ENCODE assay signal across 8 cellular contexts in genomic region chr12:13097526-13097925, GRCh38. TPM values are rescaled to one million over a fixed set of nuclear protein-coding genes. Genes with fewer than 3 reads are reported as not detected.
DNase-seq lines count a peak whose midpoint lies in the region; ATAC-seq, FAIRE-seq and TF ChIP-seq lines count a peak whose summit lies in the region.

No MANE protein-coding gene starts in this region.

- no peaks in the 10 kb centered on the region for H4K20me1 ChIP-seq in GM12878 (ENCODE audit: control insufficient read depth, insufficient read depth)

- H3K9me3 ChIP-seq in GM12878 (replicated peaks; ENCODE audit: control insufficient read depth, insufficient read depth, low read length) (no peaks in the 10 kb centered on the region), mesodermal cell (ENCODE audit: control insufficient read depth, low read length) (no peaks in the 10 kb centered on the region)

- no peak for DNase-seq in stimulated activated naive CD8-positive, alpha-beta T cell treated with anti-CD3 and anti-CD28 coated beads, Interleukin-15, Interleukin-2, amounts not matched to agents 100 U/mL and 50 U/mL, for 24 hours
- DNase-seq in GM12878 (ENCODE audit: low read depth, low spot score) (no peak), H7 (no peak), SKM-1 treated with dmso at 0.1 percent for 144 hours (lab: John Stamatoyannopoulos, UW; ENCODE audit: unreplicated experiment) (no peak), SW480 (ENCODE audit: low spot score) (no peak)

- H3K36me3 Mint-ChIP-seq in stimulated activated naive CD8-positive, alpha-beta T cell treated with anti-CD3 and anti-CD28 coated beads, Interleukin-15, Interleukin-2, amounts not matched to agents 100 ng/mL and 50 ng/mL, for 24 hours (ENCODE audit: low read depth), result no peaks in the 10 kb centered on the region

- no peaks in the 10 kb centered on the region for H3K27me3 Mint-ChIP-seq in stimulated activated naive CD8-positive, alpha-beta T cell treated with anti-CD3 and anti-CD28 coated beads, Interleukin-15, Interleukin-2, amounts not matched to agents 100 ng/mL and 50 ng/mL, for 24 hours

- no peak for TF ChIP-seq RAD21 in GM12878 (IDR thresholded peaks at IDR 0.05; ENCODE audit: insufficient read depth, low read depth, low read length)

- no peaks in the 10 kb centered on the region for H3K79me2 ChIP-seq in GM12878 (ENCODE audit: control insufficient read depth, insufficient read depth, low read length)

- no peak for FAIRE-seq in GM12878 (lab: Jason Lieb, UNC)

- intact Hi-C loops in GM12878 (cut with micrococcal nuclease; ENCODE audit: unreplicated experiment), result loop anchor here (5.0 kb wide), 1 partner anchor 75 kb away; no protein-coding TSS in a partner anchor

- WGBS in GM12878 (ENCODE audit: insufficient coverage, insufficient replicate concordance, low lambda C conversion rate, missing lambda C conversion rate), result 57% methylated on average over 6 of the region's 6 CpGs
- 75% methylated on average over 4 of the region's 6 CpGs for WGBS in mesodermal cell (ENCODE audit: insufficient coverage in 2 of 2), 2 experiments

- no peak overlapping the region for H3K27ac ChIP-seq in GM12878 (ENCODE audit: control insufficient read depth, insufficient read depth)
- H3K27ac ChIP-seq in mesodermal cell (ENCODE audit: low read depth, low read length, severe bottlenecking), result peak overlapping the region; percentile 100

- peaks cover 23% of the 10 kb centered on the region; the same call in 1 of the 2 replicates for H3K4me1 ChIP-seq in GM12878 (ENCODE audit: control insufficient read depth, insufficient read depth, low read length)
- H3K4me1 ChIP-seq in mesodermal cell (ENCODE audit: control insufficient read depth, insufficient read depth, low read length, poor library complexity, severe bottlenecking), result peaks cover 59% of the 10 kb centered on the region

- ATAC-seq in stimulated activated naive CD8-positive, alpha-beta T cell treated with anti-CD3 and anti-CD28 coated beads, Interleukin-15, Interleukin-2, amounts not matched to agents 100 U/mL and 50 U/mL, for 24 hours, result no peak
- ATAC-seq in GM12878, result no peak
- ATAC-seq in HG03565 (IDR thresholded peaks at IDR 0.05; ENCODE audit: unreplicated experiment), result no peak

- no peak for TF ChIP-seq CTCF in GM12878 (IDR thresholded peaks at IDR 0.05 in 2 of 3, conservative IDR thresholded peaks at IDR 0.05 in 1 of 3; ENCODE audit: control insufficient read depth in 2 of 3, extremely low read depth in 1 of 3, insufficient read depth in 1 of 3, low read depth in 3 of 3, low read length in 3 of 3)

- in situ Hi-C loops in GM12878 (cut with MboI), result no loop called here

- peaks cover 64% of the 10 kb centered on the region for H3K4me1 Mint-ChIP-seq in stimulated activated naive CD8-positive, alpha-beta T cell treated with anti-CD3 and anti-CD28 coated beads, Interleukin-15, Interleukin-2, amounts not matched to agents 100 ng/mL and 50 ng/mL, for 24 hours (ENCODE audit: low read depth)

- no peak overlapping the region for H3K9ac ChIP-seq in GM12878 (ENCODE audit: control insufficient read depth, insufficient read depth, low read length)

- H2AFZ ChIP-seq in GM12878 (ENCODE audit: control insufficient read depth, low read depth, low read length), result peak overlapping the region; percentile 31

- TF ChIP-seq EP300 in GM12878 (IDR thresholded peaks at IDR 0.05; ENCODE audit: borderline replicate concordance in 1 of 2, control insufficient read depth in 1 of 2, low read depth in 2 of 2, low read length in 2 of 2), result no peak

- peak overlapping the region; percentile 70 for H3K27ac Mint-ChIP-seq in stimulated activated naive CD8-positive, alpha-beta T cell treated with anti-CD3 and anti-CD28 coated beads, Interleukin-15, Interleukin-2, amounts not matched to agents 100 ng/mL and 50 ng/mL, for 24 hours

- H3K9me3 Mint-ChIP-seq in stimulated activated naive CD8-positive, alpha-beta T cell treated with anti-CD3 and anti-CD28 coated beads, Interleukin-15, Interleukin-2, amounts not matched to agents 100 ng/mL and 50 ng/mL, for 24 hours, result no peaks in the 10 kb centered on the region

- RAD21 ChIA-PET in GM12878 (lab: Charles Lee; ENCODE audit: unreplicated experiment), result no interaction called here

- CTCF ChIA-PET in GM12878 (lab: Yijun Ruan, JAX), result no interaction called here

- TF ChIP-seq POLR2A in GM12878 (IDR thresholded peaks at IDR 0.05; ENCODE audit: low read depth, low read length), result no peak

- no TSS peak for BruUV-seq in GM12878 (replicated peaks; lab: Mats Ljungman, UMichigan)

- no peaks in the 10 kb centered on the region for H3K36me3 ChIP-seq in GM12878 (ENCODE audit: control insufficient read depth in 2 of 2, insufficient read depth in 2 of 2, low read length in 1 of 2)
- no peaks in the 10 kb centered on the region for H3K36me3 ChIP-seq in mesodermal cell (ENCODE audit: control insufficient read depth, insufficient read depth, low read length)
- no peaks in the 10 kb centered on the region for H3K36me3 ChIP-seq in H7 (replicated peaks; ENCODE audit: control insufficient read depth, insufficient read depth, low read length)

- peak overlapping the region; percentile 58 for H3K4me3 Mint-ChIP-seq in stimulated activated naive CD8-positive, alpha-beta T cell treated with anti-CD3 and anti-CD28 coated beads, Interleukin-15, Interleukin-2, amounts not matched to agents 100 ng/mL and 50 ng/mL, for 24 hours

- peak overlapping the region; percentile 46; the same call in 1 of the 2 replicates for H3K4me2 ChIP-seq in GM12878 (ENCODE audit: control insufficient read depth, insufficient read depth)

- POLR2A ChIA-PET in GM12878 (lab: Charles Lee), result no interaction called here

- no peak overlapping the region for H3K4me3 ChIP-seq in GM12878
- H3K4me3 ChIP-seq in mesodermal cell (ENCODE audit: extremely low read depth, insufficient read depth, low read length, poor library complexity, severe bottlenecking), result no peak overlapping the region
- H3K4me3 ChIP-seq in H7 (ENCODE audit: insufficient read depth, low read depth, low read length), result no peak overlapping the region

- SMC1A ChIA-PET in GM12878 (lab: Charles Lee; ENCODE audit: uncharacterized antibody, unreplicated experiment), result interaction anchor here (0.8 kb wide), 1 partner anchor 36 kb away, joined by 3 read pairs; no protein-coding TSS in a partner anchor

- H3K27me3 ChIP-seq in GM12878 (replicated peaks in 1 of 2; ENCODE audit: control insufficient read depth in 2 of 2, insufficient read depth in 2 of 2, low read length in 1 of 2) (peaks cover 2 to 3% of the 10 kb centered on the region in 2 experiments; a peak in 2 of 4 replicates), H7 (ENCODE audit: control insufficient read depth, insufficient read depth, low read length) (no peaks in the 10 kb centered on the region)

RNA-seq across cellular contexts. Expression of gene GSG1, which starts 5.9 kb away (rescaled TPM):
- not detected in 2 replicates for total RNA-seq in GM12878 (2013; cell fraction: nucleolus; rRNA removed)
- not detected in 2 replicates for total RNA-seq in GM12878 (2014; rRNA removed)
- not detected in 2 replicates for total RNA-seq in GM12878 (2014; rRNA removed; fragmentation: Illumina TruSeq; extraction: Trizol)
- not detected in 2 replicates for total RNA-seq in GM12878 (2021)
- not detected for polyA plus RNA-seq in GM12878 (2011; ENCODE audit: low read depth)
- not detected in 2 replicates for polyA plus RNA-seq in GM12878 (2011; rRNA removed)
- not detected in 2 replicates for polyA plus RNA-seq in GM12878 (2011; cell fraction: cytosol; rRNA removed)
- not detected in 2 replicates for polyA plus RNA-seq in GM12878 (2011; cell fraction: nucleus; rRNA removed)
- polyA plus RNA-seq in GM12878 (2012), result not detected in 2 replicates
- polyA plus RNA-seq in GM12878 (2014; fragmentation: Illumina TruSeq; extraction: Trizol), result not detected in 2 replicates
- not detected for polyA plus RNA-seq in GM12878 (2014; fragmentation: Nextera tagmentation; extraction: Ambion mirVana)
- not detected in 2 replicates for polyA plus RNA-seq in GM12878 (2014; rRNA removed)
- polyA plus RNA-seq in GM12878 (2016; fragmentation: Nextera tagmentation; extraction: Ambion mirVana), result not detected
- polyA minus RNA-seq in GM12878 (2011; rRNA and poly(A)+ RNA removed), result not detected in 2 replicates
- polyA minus RNA-seq in GM12878 (2011; cell fraction: cytosol; rRNA and poly(A)+ RNA removed), result not detected in 2 replicates
- polyA minus RNA-seq in GM12878 (2011; cell fraction: nucleus; rRNA and poly(A)+ RNA removed), result not detected in 2 replicates
- 0.44 TPM for polyA plus RNA-seq in mesodermal cell (2013, experiment 1 of 2)
- polyA plus RNA-seq in mesodermal cell (2013, experiment 2 of 2), result 0.35 TPM
- 0.07 TPM in 1 of 2 replicates, not detected in the other for total RNA-seq in H7 (2014; rRNA removed; shearing (Covaris generic))

RNA-seq across cellular contexts. Expression of gene FAM234B, which starts 53.3 kb away (rescaled TPM):
- 3.5 and 6.1 TPM in 2 replicates for total RNA-seq in GM12878 (2013; cell fraction: nucleolus; rRNA removed)
- 0.11 and 0.33 TPM in 2 replicates for total RNA-seq in GM12878 (2014; rRNA removed)
- total RNA-seq in GM12878 (2014; rRNA removed; fragmentation: Illumina TruSeq; extraction: Trizol), result 0.13 and 0.28 TPM in 2 replicates
- total RNA-seq in GM12878 (2021), result 0.29 and 0.36 TPM in 2 replicates
- polyA plus RNA-seq in GM12878 (2011; ENCODE audit: low read depth), result 0.45 TPM
- polyA plus RNA-seq in GM12878 (2011; rRNA removed), result 2.4 and 2.8 TPM in 2 replicates
- polyA plus RNA-seq in GM12878 (2011; cell fraction: cytosol; rRNA removed), result 1.9 and 2.1 TPM in 2 replicates
- polyA plus RNA-seq in GM12878 (2011; cell fraction: nucleus; rRNA removed), result 1.2 and 1.9 TPM in 2 replicates
- polyA plus RNA-seq in GM12878 (2012), result 0.65 and 1.00 TPM in 2 replicates
- polyA plus RNA-seq in GM12878 (2014; fragmentation: Illumina TruSeq; extraction: Trizol), result 0.21 and 0.27 TPM in 2 replicates
- under 1 TPM; 0.09 to 0.16 TPM for polyA plus RNA-seq in GM12878 (2014; fragmentation: Nextera tagmentation; extraction: Ambion mirVana)
- polyA plus RNA-seq in GM12878 (2014; rRNA removed), result 0.15 and 0.18 TPM in 2 replicates
- polyA plus RNA-seq in GM12878 (2016; fragmentation: Nextera tagmentation; extraction: Ambion mirVana), result under 1 TPM; 0.24 to 0.43 TPM
- 6.8 and 9.0 TPM in 2 replicates for polyA minus RNA-seq in GM12878 (2011; rRNA and poly(A)+ RNA removed)
- polyA minus RNA-seq in GM12878 (2011; cell fraction: cytosol; rRNA and poly(A)+ RNA removed), result 1.3 and 1.4 TPM in 2 replicates
- 2.4 and 3.0 TPM in 2 replicates for polyA minus RNA-seq in GM12878 (2011; cell fraction: nucleus; rRNA and poly(A)+ RNA removed)
- polyA plus RNA-seq in mesodermal cell (2013, experiment 1 of 2), result 10.6 TPM
- 9.3 TPM for polyA plus RNA-seq in mesodermal cell (2013, experiment 2 of 2)
- 12.7 and 13.3 TPM in 2 replicates for total RNA-seq in H7 (2014; rRNA removed; shearing (Covaris generic))
